8 cellular contexts compared by ENCODE assay signal in the genomic region with DNA sequence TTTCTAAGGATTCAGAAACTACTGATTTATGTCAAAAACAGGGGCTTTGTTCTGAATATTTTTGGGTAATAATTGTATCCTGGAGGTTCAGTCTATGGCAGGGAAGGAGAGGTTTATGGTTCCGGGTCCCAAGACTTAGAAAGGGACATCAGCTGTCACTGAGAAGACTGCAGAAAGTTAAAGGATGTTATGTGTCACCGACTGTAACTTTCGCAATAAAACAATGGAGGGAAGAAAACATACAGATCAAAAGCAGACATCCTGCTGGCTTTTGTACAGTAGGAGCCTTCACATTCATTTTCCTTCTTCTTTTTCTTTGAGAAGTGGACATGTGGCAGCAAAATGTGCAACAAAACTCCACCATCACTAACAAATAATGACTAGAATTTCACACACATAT.
"Had no signal": no experiment of that assay in that cellular context is flagged by ENCODE, and none has a peak within 500 bp of the region (broad histone marks: within the 10 kb centered on the region; RNA-seq: fewer than 3 reads in every experiment).

No MANE protein-coding gene starts in this region.

- H2AFZ ChIP-seq: GM23338 had no signal

- H3K4me3 ChIP-seq: GM23338, K562 had no signal

- FAIRE-seq: H1, H54, K562 had no signal

- H3K4me2 ChIP-seq: GM23338 had no signal

- ATAC-seq: GM23338, K562 had no signal

- DNase-seq: H9, HCEC 1CT, IMR-90, KG1 had no signal
